Comparison of ENCODE assay signal across 8 cellular contexts in the genomic region with DNA sequence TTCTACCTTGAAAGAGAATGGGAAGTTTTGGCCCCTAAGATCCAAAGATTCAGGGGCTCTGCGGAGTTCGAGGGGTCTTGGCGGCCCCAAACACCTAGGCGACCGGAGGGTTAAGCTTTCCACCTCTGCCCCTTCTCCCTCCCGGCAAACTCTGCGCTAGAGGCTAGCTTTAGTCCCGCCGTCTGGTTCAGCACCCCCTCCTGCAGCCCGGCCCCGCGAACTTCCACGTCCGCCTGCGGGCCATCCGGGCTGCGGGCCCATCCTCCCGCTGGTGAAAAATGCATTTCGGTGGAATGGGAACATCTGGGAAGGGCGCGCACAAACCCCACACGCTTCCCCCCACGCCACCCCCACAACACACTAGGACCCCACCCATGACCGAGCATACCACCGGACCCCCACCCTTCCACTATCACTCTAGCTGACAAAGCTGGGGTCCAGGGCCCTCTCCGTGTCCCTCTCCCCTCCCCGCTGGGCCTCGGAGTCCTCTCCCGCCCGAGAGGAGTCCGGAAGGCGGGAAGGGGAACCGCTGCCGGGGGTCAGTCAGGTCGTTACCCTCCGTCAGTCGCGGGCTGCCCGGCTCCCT. TPM values are rescaled to one million over a fixed set of nuclear protein-coding genes. Genes with fewer than 3 reads are reported as not detected.
DNase-seq lines count a peak whose midpoint lies in the region; ATAC-seq and TF ChIP-seq lines count a peak whose summit lies in the region.

No MANE protein-coding gene starts in this region.

- ATAC-seq in WTC11 = peak; percentile 3
- no peak for ATAC-seq in HG03439 (IDR thresholded peaks at IDR 0.05; ENCODE audit: unreplicated experiment)
- no peak for ATAC-seq in HG03135 (IDR thresholded peaks at IDR 0.05; ENCODE audit: unreplicated experiment)

- TF ChIP-seq POLR2A in GM19099 (IDR thresholded peaks at IDR 0.05; ENCODE audit: extremely low read depth, insufficient read length, low read depth) = peak; percentile 18
- no peak for TF ChIP-seq POLR2A in stomach (IDR thresholded peaks at IDR 0.05)

- H3K36me3 ChIP-seq in A673 (ENCODE audit: insufficient read depth, low read length, poor library complexity, severe bottlenecking) = no peaks in the 10 kb centered on the region
- no peaks in the 10 kb centered on the region for H3K36me3 ChIP-seq in left ventricle myocardium inferior
- no peaks in the 10 kb centered on the region for H3K36me3 ChIP-seq in stomach

- TF ChIP-seq EP300 in stomach (IDR thresholded peaks at IDR 0.05) = no peak

- peak overlapping the region; percentile 78 for H3K4me3 Mint-ChIP-seq in WTC11

- H3K9me3 ChIP-seq in A673 (ENCODE audit: low read depth, low read length, poor library complexity, severe bottlenecking) (no peaks in the 10 kb centered on the region), left ventricle myocardium inferior (replicated peaks) (no peaks in the 10 kb centered on the region), stomach (peaks cover 0 to 3% (median 0%) of the 10 kb centered on the region in 4 donors)

- peaks cover 97% of the 10 kb centered on the region for H3K27me3 Mint-ChIP-seq in WTC11 (ENCODE audit: low read depth)

- POLR2A ChIA-PET in A673 (lab: Charles Lee; ENCODE audit: low non-redundant PET) = no interaction called here
- POLR2A ChIA-PET in WTC11 (lab: Charles Lee) = no interaction called here

- no peaks in the 10 kb centered on the region for H3K36me3 Mint-ChIP-seq in WTC11

- intact Hi-C loops in A673 (cut with micrococcal nuclease; ENCODE audit: unreplicated experiment) (loop anchor here (5.0 kb wide), 1 partner anchor 327 kb away; no protein-coding TSS in a partner anchor), left ventricle myocardium inferior (cut with micrococcal nuclease) (no loop called here), stomach (cut with DNase I; ENCODE audit: low total_unique reads) (no loop called here)

- H3K4me3 ChIP-seq in A673 (ENCODE audit: low read depth, low read length, poor library complexity, severe bottlenecking) (peak overlapping the region; percentile 92), left ventricle myocardium inferior (peak overlapping the region; percentile 60), stomach (peak overlapping the region; percentile 36 to 54 (median 48))

- H3K9me3 Mint-ChIP-seq in WTC11 = no peaks in the 10 kb centered on the region

- H3K27ac ChIP-seq in A673 (ENCODE audit: low read depth, low read length, poor library complexity, severe bottlenecking) (peak overlapping the region; percentile 40), left ventricle myocardium inferior (replicated peaks) (no peak overlapping the region), stomach (no peak overlapping the region)

- TF ChIP-seq CTCF in A673 (conservative IDR thresholded peaks at IDR 0.05; ENCODE audit: low read depth, low read length) = no peak
- no peak for TF ChIP-seq CTCF in WTC11 (IDR thresholded peaks at IDR 0.05)
- TF ChIP-seq CTCF in left ventricle myocardium inferior (IDR thresholded peaks at IDR 0.05; ENCODE audit: borderline replicate concordance) = no peak
- TF ChIP-seq CTCF in stomach (IDR thresholded peaks at IDR 0.05) = no peak

- H3K4me1 Mint-ChIP-seq in WTC11 = peaks cover 55% of the 10 kb centered on the region

- CTCF ChIA-PET in A673 (lab: Charles Lee) = interaction anchor here (0.7 kb wide), 1 partner anchor 234 kb away, joined by 3 read pairs; no protein-coding TSS in a partner anchor
- CTCF ChIA-PET in WTC11 (lab: Charles Lee) = interaction anchor here (0.7 to 1.6 kb wide), 4 partner anchors 10 to 329 kb away, joined by 3 to 7 read pairs (median 4); no protein-coding TSS in a partner anchor

- DNase-seq in A673 (ENCODE audit: low spot score) (no peak), WTC11 (ENCODE audit: low spot score) (peak; percentile 37), left ventricle myocardium inferior (no peak), stomach (no peak), GOT3 (lab: John Stamatoyannopoulos, UW) (no peak)

- H3K27ac Mint-ChIP-seq in WTC11 = no peak overlapping the region

- H3K4me1 ChIP-seq in A673 (ENCODE audit: insufficient read depth, low read length, poor library complexity, severe bottlenecking) (no peaks in the 10 kb centered on the region), left ventricle myocardium inferior (peaks cover 54% of the 10 kb centered on the region), stomach (peaks cover 35 to 52% (median 47%) of the 10 kb centered on the region in 4 donors)

- H3K27me3 ChIP-seq in A673 (replicated peaks; ENCODE audit: insufficient read depth, low read depth, low read length, poor library complexity) = no peaks in the 10 kb centered on the region
- H3K27me3 ChIP-seq in left ventricle myocardium inferior (ENCODE audit: low read depth) = peaks cover 92% of the 10 kb centered on the region
- peaks cover 38 to 92% (median 86%) of the 10 kb centered on the region in 3 donors for H3K27me3 ChIP-seq in stomach

- WGBS in stomach, 5 donors = 3 to 10% (median 7%) methylated on average over 16 to 39 of the region's 39 CpGs

- BruUV-seq in A673 (replicated peaks; lab: Mats Ljungman, UMichigan) = no TSS peak

TF ChIP-seq in WTC11, 78 proteins besides CTCF, POLR2A, EP300 and RAD21 (continues in another document):
- TF ChIP-seq, protein P1, sequence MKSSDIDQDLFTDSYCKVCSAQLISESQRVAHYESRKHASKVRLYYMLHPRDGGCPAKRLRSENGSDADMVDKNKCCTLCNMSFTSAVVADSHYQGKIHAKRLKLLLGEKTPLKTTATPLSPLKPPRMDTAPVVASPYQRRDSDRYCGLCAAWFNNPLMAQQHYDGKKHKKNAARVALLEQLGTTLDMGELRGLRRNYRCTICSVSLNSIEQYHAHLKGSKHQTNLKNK (CRISPR knock-in tag; IDR thresholded peaks at IDR 0.05) = no peak
- TF ChIP-seq, protein P2, sequence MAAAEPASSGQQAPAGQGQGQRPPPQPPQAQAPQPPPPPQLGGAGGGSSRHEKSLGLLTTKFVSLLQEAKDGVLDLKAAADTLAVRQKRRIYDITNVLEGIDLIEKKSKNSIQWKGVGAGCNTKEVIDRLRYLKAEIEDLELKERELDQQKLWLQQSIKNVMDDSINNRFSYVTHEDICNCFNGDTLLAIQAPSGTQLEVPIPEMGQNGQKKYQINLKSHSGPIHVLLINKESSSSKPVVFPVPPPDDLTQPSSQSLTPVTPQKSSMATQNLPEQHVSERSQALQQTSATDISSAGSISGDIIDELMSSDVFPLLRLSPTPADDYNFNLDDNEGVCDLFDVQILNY (CRISPR knock-in tag; IDR thresholded peaks at IDR 0.05) = no peak
- TF ChIP-seq ELF4 (CRISPR knock-in tag; IDR thresholded peaks at IDR 0.05; ENCODE audit: low read depth) (no peak), ATF1 (CRISPR knock-in tag; IDR thresholded peaks at IDR 0.05) (no peak), NR1H2 (CRISPR knock-in tag; IDR thresholded peaks at IDR 0.05) (no peak)
- TF ChIP-seq, protein P3, sequence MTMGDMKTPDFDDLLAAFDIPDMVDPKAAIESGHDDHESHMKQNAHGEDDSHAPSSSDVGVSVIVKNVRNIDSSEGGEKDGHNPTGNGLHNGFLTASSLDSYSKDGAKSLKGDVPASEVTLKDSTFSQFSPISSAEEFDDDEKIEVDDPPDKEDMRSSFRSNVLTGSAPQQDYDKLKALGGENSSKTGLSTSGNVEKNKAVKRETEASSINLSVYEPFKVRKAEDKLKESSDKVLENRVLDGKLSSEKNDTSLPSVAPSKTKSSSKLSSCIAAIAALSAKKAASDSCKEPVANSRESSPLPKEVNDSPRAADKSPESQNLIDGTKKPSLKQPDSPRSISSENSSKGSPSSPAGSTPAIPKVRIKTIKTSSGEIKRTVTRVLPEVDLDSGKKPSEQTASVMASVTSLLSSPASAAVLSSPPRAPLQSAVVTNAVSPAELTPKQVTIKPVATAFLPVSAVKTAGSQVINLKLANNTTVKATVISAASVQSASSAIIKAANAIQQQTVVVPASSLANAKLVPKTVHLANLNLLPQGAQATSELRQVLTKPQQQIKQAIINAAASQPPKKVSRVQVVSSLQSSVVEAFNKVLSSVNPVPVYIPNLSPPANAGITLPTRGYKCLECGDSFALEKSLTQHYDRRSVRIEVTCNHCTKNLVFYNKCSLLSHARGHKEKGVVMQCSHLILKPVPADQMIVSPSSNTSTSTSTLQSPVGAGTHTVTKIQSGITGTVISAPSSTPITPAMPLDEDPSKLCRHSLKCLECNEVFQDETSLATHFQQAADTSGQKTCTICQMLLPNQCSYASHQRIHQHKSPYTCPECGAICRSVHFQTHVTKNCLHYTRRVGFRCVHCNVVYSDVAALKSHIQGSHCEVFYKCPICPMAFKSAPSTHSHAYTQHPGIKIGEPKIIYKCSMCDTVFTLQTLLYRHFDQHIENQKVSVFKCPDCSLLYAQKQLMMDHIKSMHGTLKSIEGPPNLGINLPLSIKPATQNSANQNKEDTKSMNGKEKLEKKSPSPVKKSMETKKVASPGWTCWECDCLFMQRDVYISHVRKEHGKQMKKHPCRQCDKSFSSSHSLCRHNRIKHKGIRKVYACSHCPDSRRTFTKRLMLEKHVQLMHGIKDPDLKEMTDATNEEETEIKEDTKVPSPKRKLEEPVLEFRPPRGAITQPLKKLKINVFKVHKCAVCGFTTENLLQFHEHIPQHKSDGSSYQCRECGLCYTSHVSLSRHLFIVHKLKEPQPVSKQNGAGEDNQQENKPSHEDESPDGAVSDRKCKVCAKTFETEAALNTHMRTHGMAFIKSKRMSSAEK (CRISPR knock-in tag; IDR thresholded peaks at IDR 0.05; ENCODE audit: borderline replicate concordance) = no peak
- TF ChIP-seq, protein P4, sequence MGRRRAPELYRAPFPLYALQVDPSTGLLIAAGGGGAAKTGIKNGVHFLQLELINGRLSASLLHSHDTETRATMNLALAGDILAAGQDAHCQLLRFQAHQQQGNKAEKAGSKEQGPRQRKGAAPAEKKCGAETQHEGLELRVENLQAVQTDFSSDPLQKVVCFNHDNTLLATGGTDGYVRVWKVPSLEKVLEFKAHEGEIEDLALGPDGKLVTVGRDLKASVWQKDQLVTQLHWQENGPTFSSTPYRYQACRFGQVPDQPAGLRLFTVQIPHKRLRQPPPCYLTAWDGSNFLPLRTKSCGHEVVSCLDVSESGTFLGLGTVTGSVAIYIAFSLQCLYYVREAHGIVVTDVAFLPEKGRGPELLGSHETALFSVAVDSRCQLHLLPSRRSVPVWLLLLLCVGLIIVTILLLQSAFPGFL (CRISPR knock-in tag; IDR thresholded peaks at IDR 0.05; ENCODE audit: borderline replicate concordance) = no peak

RNA-seq across cellular contexts. Expression of a gene that starts 1.0 kb away (rescaled TPM):
- total RNA-seq in A673 (2021) = 1.7 and 2.9 TPM in 2 replicates
- total RNA-seq in WTC11 (2021) = 0.21 to 0.57 TPM (median 0.32 TPM) in 3 replicates
- 0.11 TPM for total RNA-seq in left ventricle myocardium inferior
- under 1 TPM in 1 of 5 donors, not detected in 4; 0.55 TPM for total RNA-seq in stomach
- under 1 TPM in 1 of 3 donors, not detected in 2; 0.10 TPM for polyA plus RNA-seq in stomach

RNA-seq across cellular contexts. Expression of a gene that starts 4.7 kb away (rescaled TPM):
- 59.4 and 65.4 TPM in 2 replicates for total RNA-seq in A673 (2021)
- total RNA-seq in WTC11 (2021) = 21.3 to 27.7 TPM (median 26.6 TPM) in 3 replicates
- 19.1 TPM for total RNA-seq in left ventricle myocardium inferior
- total RNA-seq in stomach = 100 to 1,000 TPM in 1 of 5 donors, 10 to 100 TPM in 3, 1 to 10 TPM in 1; 1.7 to 502 (median 12.1) TPM
- polyA plus RNA-seq in stomach = 10 to 100 TPM; 10.4 to 12.1 (median 11.9) TPM
